ENCODE assay signal across 11 cellular contexts in genomic region chr4:1794809-1795303, GRCh38. TPM values are rescaled to one million over a fixed set of nuclear protein-coding genes. Genes with fewer than 3 reads are reported as not detected.
DNase-seq lines count a peak whose midpoint lies in the region; ATAC-seq and TF ChIP-seq lines count a peak whose summit lies in the region.
"Had no signal": no experiment of that assay in that cellular context is flagged by ENCODE, and none has a peak within 500 bp of the region (broad histone marks: within the 10 kb centered on the region; RNA-seq: fewer than 3 reads in every experiment).

No MANE protein-coding gene starts in this region.

- H3K27ac Mint-ChIP-seq in WTC11: no peak overlapping the region
- no peak overlapping the region for H3K27ac Mint-ChIP-seq in stimulated activated naive CD8-positive, alpha-beta T cell treated with anti-CD3 and anti-CD28 coated beads, Interleukin-15, amount 100 ng/mL, for 72 hours
- no peak overlapping the region for H3K27ac Mint-ChIP-seq in stimulated activated memory B cell treated with anti-CD40 and anti-IgM and Interleukin-4, amounts not matched to agents 10 μg/mL and 1 μg/mL and 100 μg/mL, for 72 hours

- peak overlapping the region; percentile 49 for H3K4me3 Mint-ChIP-seq in WTC11
- H3K4me3 Mint-ChIP-seq in stimulated activated naive CD8-positive, alpha-beta T cell treated with anti-CD3 and anti-CD28 coated beads, Interleukin-15, amount 100 ng/mL, for 72 hours: peak overlapping the region; percentile 6 to 62
- no peak overlapping the region for H3K4me3 Mint-ChIP-seq in stimulated activated memory B cell treated with anti-CD40 and anti-IgM and Interleukin-4, amounts not matched to agents 10 μg/mL and 1 μg/mL and 100 μg/mL, for 72 hours

- H3K27me3 Mint-ChIP-seq in WTC11 (ENCODE audit: low read depth): peaks cover 51% of the 10 kb centered on the region
- peaks cover 61% of the 10 kb centered on the region for H3K27me3 Mint-ChIP-seq in stimulated activated naive CD8-positive, alpha-beta T cell treated with anti-CD3 and anti-CD28 coated beads, Interleukin-15, amount 100 ng/mL, for 72 hours
- H3K27me3 Mint-ChIP-seq in stimulated activated memory B cell treated with anti-CD40 and anti-IgM and Interleukin-4, amounts not matched to agents 10 μg/mL and 1 μg/mL and 100 μg/mL, for 72 hours: peaks cover 49% of the 10 kb centered on the region

- peaks cover 27% of the 10 kb centered on the region for H3K27me3 ChIP-seq in layer of hippocampus (ENCODE audit: control insufficient read depth, insufficient read depth, low read length)

- no peaks in the 10 kb centered on the region for H3K9me3 Mint-ChIP-seq in WTC11
- H3K9me3 Mint-ChIP-seq in stimulated activated naive CD8-positive, alpha-beta T cell treated with anti-CD3 and anti-CD28 coated beads, Interleukin-15, amount 100 ng/mL, for 72 hours: no peaks in the 10 kb centered on the region
- H3K9me3 Mint-ChIP-seq in stimulated activated memory B cell treated with anti-CD40 and anti-IgM and Interleukin-4, amounts not matched to agents 10 μg/mL and 1 μg/mL and 100 μg/mL, for 72 hours: no peaks in the 10 kb centered on the region

- H3K27ac ChIP-seq in layer of hippocampus (ENCODE audit: low read depth, low read length): peak overlapping the region; percentile 65

- CTCF ChIA-PET in WTC11 (lab: Charles Lee): interaction anchor here (0.6 to 11.1 kb wide), 11 partner anchors 14 to 120 kb away, joined by 3 to 115 read pairs (median 5); no protein-coding TSS in a partner anchor

- DNase-seq in NCI-H82 (lab: John Stamatoyannopoulos, UW) (peak; percentile 26), NCI-H82 treated with DMSO at 0.1 percent for 48 hours (lab: John Stamatoyannopoulos, UW; ENCODE audit: unreplicated experiment) (no peak), WTC11 (ENCODE audit: low spot score) (peak; percentile 42), germinal center (ENCODE audit: low spot score) (no peak), DMS153 treated with DMSO at 0.1 percent for 48 hours (lab: John Stamatoyannopoulos, UW; ENCODE audit: unreplicated experiment) (no peak)
- DNase-seq in stimulated activated naive CD8-positive, alpha-beta T cell treated with anti-CD3 and anti-CD28 coated beads, Interleukin-15, amount 100 ng/mL, for 72 hours: no peak
- DNase-seq: activated gamma-delta T cell, foreskin fibroblast, GOT3 had no signal

- POLR2A ChIA-PET in WTC11 (lab: Charles Lee): interaction anchor here (1.2 kb wide), 1 partner anchor 17 kb away, joined by 6 read pairs; no protein-coding TSS in a partner anchor

- ATAC-seq in WTC11: no peak
- ATAC-seq in stimulated activated naive CD8-positive, alpha-beta T cell treated with anti-CD3 and anti-CD28 coated beads, Interleukin-15, amount 100 ng/mL, for 72 hours: no peak
- ATAC-seq in stimulated activated memory B cell treated with anti-CD40 and anti-IgM and Interleukin-4, amounts not matched to agents 10 μg/mL and 1 μg/mL and 100 μg/mL, for 72 hours: no peak

- no peaks in the 10 kb centered on the region for H3K4me1 Mint-ChIP-seq in WTC11
- H3K4me1 Mint-ChIP-seq in stimulated activated naive CD8-positive, alpha-beta T cell treated with anti-CD3 and anti-CD28 coated beads, Interleukin-15, amount 100 ng/mL, for 72 hours: no peaks in the 10 kb centered on the region
- H3K4me1 Mint-ChIP-seq in stimulated activated memory B cell treated with anti-CD40 and anti-IgM and Interleukin-4, amounts not matched to agents 10 μg/mL and 1 μg/mL and 100 μg/mL, for 72 hours: peaks cover 6% of the 10 kb centered on the region

- no peak for TF ChIP-seq CTCF in WTC11 (IDR thresholded peaks at IDR 0.05)

- H3K36me3 Mint-ChIP-seq in WTC11: no peaks in the 10 kb centered on the region
- no peaks in the 10 kb centered on the region for H3K36me3 Mint-ChIP-seq in stimulated activated memory B cell treated with anti-CD40 and anti-IgM and Interleukin-4, amounts not matched to agents 10 μg/mL and 1 μg/mL and 100 μg/mL, for 72 hours

TF ChIP-seq in WTC11, 78 proteins besides CTCF, POLR2A, EP300 and RAD21:
- TF ChIP-seq E2F5 (CRISPR knock-in tag; IDR thresholded peaks at IDR 0.05) (no peak), ZNF423 (CRISPR knock-in tag; IDR thresholded peaks at IDR 0.05) (peak; percentile 47; the same call in 1 of the 2 replicates)

RNA-seq across cellular contexts. Expression of gene FGFR3, which starts 1.8 kb away (rescaled TPM):
- total RNA-seq in WTC11 (2021): 18.2 to 19.9 TPM (median 19.7 TPM) in 3 replicates

Comparison
In these comparisons a context has a peak if more than half of its experiments do, and no peak if none do; other contexts are left out.
1. DNase-seq: peak in NCI-H82 (single experiment) and WTC11 (single experiment); none in NCI-H82 treated with DMSO at 0.1 percent for 48 hours (single experiment), stimulated activated naive CD8-positive, alpha-beta T cell treated with anti-CD3 and anti-CD28 coated beads, Interleukin-15, amount 100 ng/mL, for 72 hours (0 of 2), germinal center (single experiment) and DMS153 treated with DMSO at 0.1 percent for 48 hours (single experiment).